In the genomic region with DNA sequence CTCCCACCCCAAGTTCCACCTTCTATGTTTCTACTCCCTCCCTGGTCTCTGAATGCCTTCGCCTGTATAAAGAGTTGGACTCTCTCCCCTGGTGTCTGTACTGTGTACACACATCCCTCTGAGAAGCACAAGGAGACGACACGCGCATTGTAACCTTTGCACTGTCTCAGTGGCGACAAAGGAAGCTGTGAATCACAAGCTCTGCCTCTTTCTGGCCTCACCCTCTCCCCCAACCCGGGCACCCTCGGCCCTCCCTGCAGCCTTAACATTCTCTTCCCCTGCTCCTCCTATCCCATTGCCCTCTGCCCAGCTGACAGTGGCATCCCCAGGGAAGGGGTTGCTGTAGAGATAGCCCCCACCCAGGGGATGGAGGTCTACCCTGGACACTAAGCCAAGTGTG, we compare ENCODE assay signal across 1 cellular context.
TF ChIP-seq lines count a peak whose summit lies in the region.

No MANE protein-coding gene starts in this region.

TF ChIP-seq in HepG2, 621 proteins besides CTCF, POLR2A, EP300 and RAD21 (continued from another document and continues in another):
- TF ChIP-seq PAXIP1 (CRISPR knock-in tag; conservative IDR thresholded peaks at IDR 0.05) (peak; percentile 92), MAFG (CRISPR knock-in tag; IDR thresholded peaks at IDR 0.05) (no peak), SMARCC2 (IDR thresholded peaks at IDR 0.05) (no peak), ARID2 (CRISPR knock-in tag; IDR thresholded peaks at IDR 0.05; ENCODE audit: borderline replicate concordance) (no peak), DPF2 (CRISPR knock-in tag; IDR thresholded peaks at IDR 0.05; ENCODE audit: borderline replicate concordance, low read depth) (no peak), ZNF460 (CRISPR knock-in tag; IDR thresholded peaks at IDR 0.05; ENCODE audit: borderline replicate concordance) (no peak), CENPT (CRISPR knock-in tag; IDR thresholded peaks at IDR 0.05; ENCODE audit: low read depth) (no peak), ZNF180 (CRISPR knock-in tag; IDR thresholded peaks at IDR 0.05; ENCODE audit: borderline replicate concordance, low read depth) (no peak), PBX2 (CRISPR knock-in tag; IDR thresholded peaks at IDR 0.05) (no peak), TCF7 (IDR thresholded peaks at IDR 0.05; ENCODE audit: low read depth) (no peak), ZHX1 (CRISPR knock-in tag; IDR thresholded peaks at IDR 0.05; ENCODE audit: low read depth) (no peak), KLF16 (CRISPR knock-in tag; IDR thresholded peaks at IDR 0.05) (peak in 1 of 2 experiments; percentile 73; a peak in 1 of 4 replicates), XRCC5 (optimal IDR thresholded peaks at IDR 0.05; ENCODE audit: low read length) (peak; percentile 86), ZGPAT (CRISPR knock-in tag; IDR thresholded peaks at IDR 0.05) (peak; percentile 53), HNF4A (CRISPR knock-in tag; IDR thresholded peaks at IDR 0.05) (peak; percentile 90), ZNF567 (CRISPR knock-in tag; IDR thresholded peaks at IDR 0.05; ENCODE audit: borderline replicate concordance) (no peak), MTA3 (CRISPR knock-in tag; IDR thresholded peaks at IDR 0.05) (no peak), LCORL (IDR thresholded peaks at IDR 0.05) (no peak), LCORL (CRISPR knock-in tag; IDR thresholded peaks at IDR 0.05) (0 out of 2 replicates have a peak, but pooled peaks have one; percentile 47), ASH2L (IDR thresholded peaks at IDR 0.05; ENCODE audit: insufficient read length, low read depth, low read length) (peak; percentile 51), ZNF232 (CRISPR knock-in tag; IDR thresholded peaks at IDR 0.05; ENCODE audit: borderline replicate concordance) (no peak), SMAD3 (CRISPR knock-in tag; IDR thresholded peaks at IDR 0.05) (no peak), ZBTB42 (CRISPR knock-in tag; IDR thresholded peaks at IDR 0.05) (no peak), ZNF513 (CRISPR knock-in tag; conservative IDR thresholded peaks at IDR 0.05) (no peak), ZNF768 (CRISPR knock-in tag; IDR thresholded peaks at IDR 0.05) (no peak), NONO (IDR thresholded peaks at IDR 0.05) (no peak), NONO (CRISPR knock-in tag; conservative IDR thresholded peaks at IDR 0.05) (no peak; the same call in 1 of the 2 replicates), BRD4 (CRISPR knock-in tag; IDR thresholded peaks at IDR 0.05) (no peak), ISX (CRISPR knock-in tag; conservative IDR thresholded peaks at IDR 0.05) (no peak), RFX5 (IDR thresholded peaks at IDR 0.05; ENCODE audit: low read depth, low read length) (0 out of 2 replicates have a peak, but pooled peaks have one; percentile 16), BHLHE40 (IDR thresholded peaks at IDR 0.05; ENCODE audit: low read length) (no peak), KAT2B (IDR thresholded peaks at IDR 0.05; ENCODE audit: borderline replicate concordance, low read depth, low read length) (no peak), KLF6 (CRISPR knock-in tag; IDR thresholded peaks at IDR 0.05) (no peak), ZNF720 (CRISPR knock-in tag; IDR thresholded peaks at IDR 0.05) (no peak), ZFP90 (CRISPR knock-in tag; IDR thresholded peaks at IDR 0.05; ENCODE audit: borderline replicate concordance) (no peak), KDM5B (CRISPR knock-in tag; IDR thresholded peaks at IDR 0.05; ENCODE audit: borderline replicate concordance) (no peak), ZNF790 (CRISPR knock-in tag; IDR thresholded peaks at IDR 0.05; ENCODE audit: borderline replicate concordance) (no peak), TGIF2 (CRISPR knock-in tag; IDR thresholded peaks at IDR 0.05) (no peak), CCDC6 (CRISPR knock-in tag; IDR thresholded peaks at IDR 0.05) (no peak), ZNF678 (CRISPR knock-in tag; IDR thresholded peaks at IDR 0.05) (no peak), ZNF569 (CRISPR knock-in tag; IDR thresholded peaks at IDR 0.05; ENCODE audit: borderline replicate concordance) (no peak), FOXM1 (CRISPR knock-in tag; IDR thresholded peaks at IDR 0.05) (no peak), HNRNPLL (IDR thresholded peaks at IDR 0.05; ENCODE audit: low read depth, low read length, poor library complexity, severe bottlenecking) (no peak), ZNF878 (CRISPR knock-in tag; IDR thresholded peaks at IDR 0.05) (0 out of 2 replicates have a peak, but pooled peaks have one; percentile 44), ARHGAP35 (CRISPR knock-in tag; IDR thresholded peaks at IDR 0.05; ENCODE audit: borderline replicate concordance) (no peak), PHB2 (IDR thresholded peaks at IDR 0.05; ENCODE audit: partially characterized antibody) (no peak), SP1 (IDR thresholded peaks at IDR 0.05) (no peak), SP1 (CRISPR knock-in tag; IDR thresholded peaks at IDR 0.05) (no peak)
- TF ChIP-seq, protein P1, sequence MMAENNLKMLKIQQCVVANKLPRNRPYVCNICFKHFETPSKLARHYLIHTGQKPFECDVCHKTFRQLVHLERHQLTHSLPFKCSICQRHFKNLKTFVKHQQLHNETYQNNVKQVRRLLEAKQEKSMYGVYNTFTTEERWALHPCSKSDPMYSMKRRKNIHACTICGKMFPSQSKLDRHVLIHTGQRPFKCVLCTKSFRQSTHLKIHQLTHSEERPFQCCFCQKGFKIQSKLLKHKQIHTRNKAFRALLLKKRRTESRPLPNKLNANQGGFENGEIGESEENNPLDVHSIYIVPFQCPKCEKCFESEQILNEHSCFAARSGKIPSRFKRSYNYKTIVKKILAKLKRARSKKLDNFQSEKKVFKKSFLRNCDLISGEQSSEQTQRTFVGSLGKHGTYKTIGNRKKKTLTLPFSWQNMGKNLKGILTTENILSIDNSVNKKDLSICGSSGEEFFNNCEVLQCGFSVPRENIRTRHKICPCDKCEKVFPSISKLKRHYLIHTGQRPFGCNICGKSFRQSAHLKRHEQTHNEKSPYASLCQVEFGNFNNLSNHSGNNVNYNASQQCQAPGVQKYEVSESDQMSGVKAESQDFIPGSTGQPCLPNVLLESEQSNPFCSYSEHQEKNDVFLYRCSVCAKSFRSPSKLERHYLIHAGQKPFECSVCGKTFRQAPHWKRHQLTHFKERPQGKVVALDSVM (CRISPR knock-in tag; IDR thresholded peaks at IDR 0.05), result no peak
- TF ChIP-seq, protein P2, sequence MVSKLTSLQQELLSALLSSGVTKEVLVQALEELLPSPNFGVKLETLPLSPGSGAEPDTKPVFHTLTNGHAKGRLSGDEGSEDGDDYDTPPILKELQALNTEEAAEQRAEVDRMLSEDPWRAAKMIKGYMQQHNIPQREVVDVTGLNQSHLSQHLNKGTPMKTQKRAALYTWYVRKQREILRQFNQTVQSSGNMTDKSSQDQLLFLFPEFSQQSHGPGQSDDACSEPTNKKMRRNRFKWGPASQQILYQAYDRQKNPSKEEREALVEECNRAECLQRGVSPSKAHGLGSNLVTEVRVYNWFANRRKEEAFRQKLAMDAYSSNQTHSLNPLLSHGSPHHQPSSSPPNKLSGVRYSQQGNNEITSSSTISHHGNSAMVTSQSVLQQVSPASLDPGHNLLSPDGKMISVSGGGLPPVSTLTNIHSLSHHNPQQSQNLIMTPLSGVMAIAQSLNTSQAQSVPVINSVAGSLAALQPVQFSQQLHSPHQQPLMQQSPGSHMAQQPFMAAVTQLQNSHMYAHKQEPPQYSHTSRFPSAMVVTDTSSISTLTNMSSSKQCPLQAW (CRISPR knock-in tag; IDR thresholded peaks at IDR 0.05), result 0 out of 2 replicates have a peak, but pooled peaks have one; percentile 49
- TF ChIP-seq, protein P3, sequence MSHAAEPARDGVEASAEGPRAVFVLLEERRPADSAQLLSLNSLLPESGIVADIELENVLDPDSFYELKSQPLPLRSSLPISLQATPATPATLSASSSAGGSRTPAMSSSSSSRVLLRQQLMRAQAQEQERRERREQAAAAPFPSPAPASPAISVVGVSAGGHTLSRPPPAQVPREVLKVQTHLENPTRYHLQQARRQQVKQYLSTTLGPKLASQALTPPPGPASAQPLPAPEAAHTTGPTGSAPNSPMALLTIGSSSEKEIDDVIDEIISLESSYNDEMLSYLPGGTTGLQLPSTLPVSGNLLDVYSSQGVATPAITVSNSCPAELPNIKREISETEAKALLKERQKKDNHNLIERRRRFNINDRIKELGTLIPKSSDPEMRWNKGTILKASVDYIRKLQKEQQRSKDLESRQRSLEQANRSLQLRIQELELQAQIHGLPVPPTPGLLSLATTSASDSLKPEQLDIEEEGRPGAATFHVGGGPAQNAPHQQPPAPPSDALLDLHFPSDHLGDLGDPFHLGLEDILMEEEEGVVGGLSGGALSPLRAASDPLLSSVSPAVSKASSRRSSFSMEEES (CRISPR knock-in tag; IDR thresholded peaks at IDR 0.05), result peak; percentile 86
- TF ChIP-seq, protein P4, sequence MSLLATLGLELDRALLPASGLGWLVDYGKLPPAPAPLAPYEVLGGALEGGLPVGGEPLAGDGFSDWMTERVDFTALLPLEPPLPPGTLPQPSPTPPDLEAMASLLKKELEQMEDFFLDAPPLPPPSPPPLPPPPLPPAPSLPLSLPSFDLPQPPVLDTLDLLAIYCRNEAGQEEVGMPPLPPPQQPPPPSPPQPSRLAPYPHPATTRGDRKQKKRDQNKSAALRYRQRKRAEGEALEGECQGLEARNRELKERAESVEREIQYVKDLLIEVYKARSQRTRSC (CRISPR knock-in tag; IDR thresholded peaks at IDR 0.05; ENCODE audit: low read depth), result no peak
